ENCODE assay signal across 31 cellular contexts in genomic region chr3:22228705-22229104, GRCh38.
"Had no signal": no experiment of that assay in that cellular context is flagged by ENCODE, and none has a peak within 500 bp of the region (broad histone marks: within the 10 kb centered on the region; RNA-seq: fewer than 3 reads in every experiment).

No MANE protein-coding gene starts in this region.

- H3K4me3 ChIP-seq: adrenal gland, breast epithelium, cardiac muscle cell, colonic mucosa, esophagus squamous epithelium, gastroesophageal sphincter had no signal

- ATAC-seq: activated CD4-positive, alpha-beta T cell treated with anti-CD3 and anti-CD28 coated beads for 36 hours; activated CD8-positive, alpha-beta memory T cell treated with anti-CD3 and anti-CD28 coated beads, Interleukin-2, amount 10 ng/mL, durations not matched to agents 7 days and 5 days; activated CD8-positive, alpha-beta T cell treated with anti-CD3 and anti-CD28 coated beads, Interleukin-2, amount 10 ng/mL, durations not matched to agents 7 days and 5 days; activated naive CD8-positive, alpha-beta T cell treated with anti-CD3 and anti-CD28 coated beads, Interleukin-2, amount 50 U/mL, for 24 hours; gastroesophageal sphincter had no signal

- H3K27me3 ChIP-seq: adrenal gland, breast epithelium, cardiac muscle cell, colonic mucosa, esophagus squamous epithelium, gastroesophageal sphincter had no signal

- DNase-seq: activated CD4-positive, alpha-beta memory T cell treated with anti-CD3 and anti-CD28 coated beads for 36 hours; activated CD4-positive, alpha-beta T cell treated with anti-CD3 and anti-CD28 coated beads for 36 hours; activated CD4-positive, alpha-beta T cell treated with anti-CD3 and anti-CD28 coated beads, Interleukin-2, amount 10 ng/mL, durations not matched to agents 24 days and 14 days; activated CD4-positive, CD25-positive, alpha-beta regulatory T cell; activated CD4-positive, CD25-positive, alpha-beta regulatory T cell treated with anti-CD3 and anti-CD28 coated beads, Interleukin-2, amount 50 U/mL, for 72 hours; activated CD8-positive, alpha-beta memory T cell treated with anti-CD3 and anti-CD28 coated beads, Interleukin-2, amount 10 ng/mL, durations not matched to agents 7 days and 5 days; activated CD8-positive, alpha-beta memory T cell treated with anti-CD3 and anti-CD28 coated beads, Interleukin-2, amount 50 U/mL, for 4 hours; activated CD8-positive, alpha-beta T cell treated with anti-CD3 and anti-CD28 coated beads, Interleukin-2, amount 10 ng/mL, durations not matched to agents 7 days and 5 days; activated effector memory CD4-positive, alpha-beta T cell treated with anti-CD3 and anti-CD28 coated beads, Interleukin-2, amount 50 U/mL, for 16 hours; activated naive CD4-positive, alpha-beta T cell treated with anti-CD3 and anti-CD28 coated beads for 36 hours; activated naive CD8-positive, alpha-beta T cell treated with anti-CD3 and anti-CD28 coated beads for 36 hours; activated naive CD8-positive, alpha-beta T cell treated with anti-CD3 and anti-CD28 coated beads, Interleukin-2, amount 50 U/mL, for 24 hours; activated T-cell treated with anti-CD3 and anti-CD28 coated beads, Interleukin-2, amount 50 U/mL, for 1 hour; activated T-cell treated with anti-CD3 and anti-CD28 coated beads, Interleukin-2, amount 50 U/mL, for 48 hours; adrenal gland; amygdala; aorta; central memory CD4-positive, alpha-beta T cell; cerebellar nuclear complex; colonic mucosa; effector CD8-positive, alpha-beta T cell; esophagus squamous epithelium; foreskin fibroblast; head of caudate nucleus; T-helper 2 cell had no signal

- H3K27ac ChIP-seq: adrenal gland, breast epithelium, cardiac muscle cell, colonic mucosa, epithelial cell of prostate, esophagus squamous epithelium, gastroesophageal sphincter had no signal

- FAIRE-seq: endometrium, endothelial cell of umbilical vein had no signal

- H3K9me3 ChIP-seq: adrenal gland, colonic mucosa, esophagus squamous epithelium had no signal

- H3K36me3 ChIP-seq: adrenal gland, breast epithelium, cardiac muscle cell, colonic mucosa, esophagus squamous epithelium, gastroesophageal sphincter had no signal

- H3K4me1 ChIP-seq: adrenal gland, breast epithelium, colonic mucosa, esophagus squamous epithelium, gastroesophageal sphincter had no signal
